In the genomic region with DNA sequence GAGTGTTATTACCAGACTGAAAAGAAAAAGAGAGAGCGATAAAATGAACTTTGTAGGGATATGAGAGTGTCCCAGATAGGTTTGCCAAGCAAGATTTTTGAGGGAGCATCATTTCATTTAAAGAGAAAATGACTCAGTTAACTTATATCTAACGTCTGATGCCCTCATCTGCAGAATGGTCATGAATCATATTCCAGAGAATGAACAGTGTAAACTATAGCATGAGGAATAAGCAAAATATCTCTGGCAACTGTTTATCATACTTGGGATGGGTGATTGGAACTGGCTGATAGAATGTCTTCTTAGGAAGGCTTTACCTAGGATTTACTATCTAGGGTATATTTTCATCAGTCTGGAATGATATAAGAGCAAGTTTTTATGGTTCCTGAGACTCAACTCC, we compare ENCODE assay signal across 18 cellular contexts.
"Had no signal": no experiment of that assay in that cellular context is flagged by ENCODE, and none has a peak within 500 bp of the region (broad histone marks: within the 10 kb centered on the region; RNA-seq: fewer than 3 reads in every experiment).

No MANE protein-coding gene starts in this region.

- H3K36me3 ChIP-seq: breast epithelium, left ventricle myocardium inferior, tibial nerve, vagina had no signal

- H3K9me3 ChIP-seq: breast epithelium, left ventricle myocardium inferior, tibial nerve, vagina had no signal

- H3K27me3 ChIP-seq: breast epithelium, tibial nerve, vagina had no signal

- ATAC-seq: activated T-cell treated with anti-CD3 and anti-CD28 coated beads, Interleukin-2, amount 50 U/mL, for 4 hours; naive thymus-derived CD8-positive, alpha-beta T cell; WTC11 had no signal

- H3K27ac Mint-ChIP-seq: activated CD4-positive, alpha-beta memory T cell treated with anti-CD3 and anti-CD28 coated beads, Interleukin-2, amount 10 ng/mL, durations not matched to agents 7 days and 5 days; activated naive CD4-positive, alpha-beta T cell treated with anti-CD3 and anti-CD28 coated beads, Interleukin-2, amount 50 U/mL, for 24 hours; memory B cell; naive thymus-derived CD8-positive, alpha-beta T cell; WTC11 had no signal

- H3K27me3 Mint-ChIP-seq: activated CD4-positive, alpha-beta memory T cell treated with anti-CD3 and anti-CD28 coated beads, Interleukin-2, amount 10 ng/mL, durations not matched to agents 7 days and 5 days had no signal

- H3K4me3 ChIP-seq: breast epithelium, left ventricle myocardium inferior, tibial nerve, vagina had no signal

- H3K4me3 Mint-ChIP-seq: activated CD4-positive, alpha-beta memory T cell treated with anti-CD3 and anti-CD28 coated beads, Interleukin-2, amount 10 ng/mL, durations not matched to agents 7 days and 5 days; activated naive CD4-positive, alpha-beta T cell treated with anti-CD3 and anti-CD28 coated beads, Interleukin-2, amount 50 U/mL, for 24 hours; activated T-cell treated with anti-CD3 and anti-CD28 coated beads, Interleukin-2, amount 50 U/mL, for 4 hours; memory B cell; naive thymus-derived CD8-positive, alpha-beta T cell; WTC11 had no signal

- H3K36me3 Mint-ChIP-seq: activated naive CD4-positive, alpha-beta T cell treated with anti-CD3 and anti-CD28 coated beads, Interleukin-2, amount 50 U/mL, for 24 hours; memory B cell; naive thymus-derived CD8-positive, alpha-beta T cell had no signal

- DNase-seq: activated CD4-positive, alpha-beta memory T cell treated with anti-CD3 and anti-CD28 coated beads, Interleukin-2, amount 10 ng/mL, durations not matched to agents 7 days and 5 days; activated CD4-positive, alpha-beta T cell treated with anti-CD3 and anti-CD28 coated beads for 4 hours; activated effector memory CD4-positive, alpha-beta T cell treated with anti-CD3 and anti-CD28 coated beads, Interleukin-2, amount 50 U/mL, for 16 hours; activated T-cell treated with anti-CD3 and anti-CD28 coated beads, Interleukin-2, amount 50 U/mL, for 4 hours; amygdala; hippocampal formation; kidney; left ventricle myocardium inferior; naive thymus-derived CD8-positive, alpha-beta T cell; stimulated activated CD4-positive, alpha-beta T cell treated with anti-CD3 and anti-CD28 coated beads, Interleukin-4, amount 100 ng/mL, for 1 hour; stimulated activated naive CD4-positive, alpha-beta T cell; T-helper 2 cell had no signal

- H3K4me1 ChIP-seq: breast epithelium, left ventricle myocardium inferior, tibial nerve, vagina had no signal

- H3K27ac ChIP-seq: breast epithelium, left ventricle myocardium inferior, tibial nerve, vagina had no signal

- H3K4me1 Mint-ChIP-seq: activated CD4-positive, alpha-beta memory T cell treated with anti-CD3 and anti-CD28 coated beads, Interleukin-2, amount 10 ng/mL, durations not matched to agents 7 days and 5 days; activated naive CD4-positive, alpha-beta T cell treated with anti-CD3 and anti-CD28 coated beads, Interleukin-2, amount 50 U/mL, for 24 hours; memory B cell; naive thymus-derived CD8-positive, alpha-beta T cell; WTC11 had no signal
